Comparison of ENCODE assay signal across 16 cellular contexts in the genomic region with DNA sequence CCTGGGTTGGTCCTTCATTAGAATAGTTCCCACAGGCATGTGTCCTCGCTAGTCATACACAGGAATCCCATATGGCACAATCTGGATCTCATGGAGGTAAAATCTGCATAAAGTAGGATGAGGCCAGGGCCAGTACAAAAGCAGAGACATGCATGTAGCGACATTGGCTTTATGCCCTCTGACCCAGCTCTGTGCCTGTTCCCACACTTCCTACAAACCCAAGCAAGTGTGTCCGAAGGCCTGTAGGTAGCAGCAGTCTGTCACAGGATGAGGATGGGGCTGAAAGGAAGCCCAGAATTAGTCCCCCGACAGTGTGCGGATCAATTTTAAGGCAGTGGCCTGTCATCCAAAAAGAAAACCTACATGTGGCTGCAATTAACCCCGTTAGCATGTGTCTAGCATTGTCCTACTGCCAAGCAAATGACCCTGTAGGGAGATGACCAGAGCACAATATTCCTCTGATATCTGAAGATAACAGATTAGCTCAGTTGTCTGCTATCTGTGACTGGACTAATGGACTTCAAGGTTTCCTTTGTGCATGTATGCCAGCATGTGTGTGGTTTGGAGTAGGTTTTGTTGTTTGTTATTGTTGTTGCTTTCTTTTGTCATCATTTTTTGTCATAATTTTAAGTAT.
"Had no signal": no experiment of that assay in that cellular context is flagged by ENCODE, and none has a peak within 500 bp of the region (broad histone marks: within the 10 kb centered on the region; RNA-seq: fewer than 3 reads in every experiment).

No MANE protein-coding gene starts in this region.

- H3K4me3 Mint-ChIP-seq: activated naive CD4-positive, alpha-beta T cell treated with anti-CD3 and anti-CD28 coated beads, Interleukin-2, amount 50 U/mL, for 24 hours; dendritic cell treated with granulocyte-macrophage colony-stimulating factor and Interleukin-4, amounts not matched to agents 40 ng/mL and 50 ng/mL, for 4 days; effector memory CD8-positive, alpha-beta T cell; natural killer cell; T-helper 17 cell had no signal

- H3K27ac Mint-ChIP-seq: activated naive CD4-positive, alpha-beta T cell treated with anti-CD3 and anti-CD28 coated beads, Interleukin-2, amount 50 U/mL, for 24 hours; dendritic cell treated with granulocyte-macrophage colony-stimulating factor and Interleukin-4, amounts not matched to agents 40 ng/mL and 50 ng/mL, for 4 days; effector memory CD8-positive, alpha-beta T cell; natural killer cell; T-helper 17 cell had no signal

- H3K4me1 ChIP-seq: psoas muscle, suprapubic skin had no signal

- H3K4me3 ChIP-seq: psoas muscle, suprapubic skin had no signal

- ATAC-seq: effector memory CD8-positive, alpha-beta T cell; natural killer cell; psoas muscle; T-helper 17 cell had no signal

- H3K27me3 ChIP-seq: brain microvascular endothelial cell, suprapubic skin had no signal

- H3K36me3 Mint-ChIP-seq: activated naive CD4-positive, alpha-beta T cell treated with anti-CD3 and anti-CD28 coated beads, Interleukin-2, amount 50 U/mL, for 24 hours; natural killer cell had no signal

- DNase-seq: activated CD4-positive, alpha-beta T cell treated with anti-CD3 and anti-CD28 coated beads, Interleukin-2, amount 50 U/mL, for 1 hour; activated T-cell treated with anti-CD3 and anti-CD28 coated beads, Interleukin-2, amount 50 U/mL, for 1 hour; amniotic stem cell; brain microvascular endothelial cell; cerebellar nuclear complex; effector memory CD8-positive, alpha-beta T cell; erythroblast; natural killer cell; occipital lobe; psoas muscle; stimulated activated CD4-positive, alpha-beta T cell treated with anti-CD3 and anti-CD28 coated beads, Interleukin-12 subunit alpha, Interleukin-12 subunit beta, amount 100 ng/mL, for 4 hours; stimulated activated naive CD4-positive, alpha-beta T cell treated with Interleukin-2 at 50 U/mL for 16 hours; T-helper 17 cell had no signal

- H3K36me3 ChIP-seq: brain microvascular endothelial cell, suprapubic skin had no signal

- H3K9me3 ChIP-seq: psoas muscle, suprapubic skin had no signal

- H3K9me3 Mint-ChIP-seq: activated naive CD4-positive, alpha-beta T cell treated with anti-CD3 and anti-CD28 coated beads, Interleukin-2, amount 50 U/mL, for 24 hours; dendritic cell treated with granulocyte-macrophage colony-stimulating factor and Interleukin-4, amounts not matched to agents 40 ng/mL and 50 ng/mL, for 4 days; effector memory CD8-positive, alpha-beta T cell; natural killer cell had no signal

- H3K27ac ChIP-seq: brain microvascular endothelial cell, psoas muscle, suprapubic skin had no signal

- H3K27me3 Mint-ChIP-seq: dendritic cell treated with granulocyte-macrophage colony-stimulating factor and Interleukin-4, amounts not matched to agents 40 ng/mL and 50 ng/mL, for 4 days had no signal

- H3K4me1 Mint-ChIP-seq: activated naive CD4-positive, alpha-beta T cell treated with anti-CD3 and anti-CD28 coated beads, Interleukin-2, amount 50 U/mL, for 24 hours; natural killer cell; T-helper 17 cell had no signal
